In the genomic region with DNA sequence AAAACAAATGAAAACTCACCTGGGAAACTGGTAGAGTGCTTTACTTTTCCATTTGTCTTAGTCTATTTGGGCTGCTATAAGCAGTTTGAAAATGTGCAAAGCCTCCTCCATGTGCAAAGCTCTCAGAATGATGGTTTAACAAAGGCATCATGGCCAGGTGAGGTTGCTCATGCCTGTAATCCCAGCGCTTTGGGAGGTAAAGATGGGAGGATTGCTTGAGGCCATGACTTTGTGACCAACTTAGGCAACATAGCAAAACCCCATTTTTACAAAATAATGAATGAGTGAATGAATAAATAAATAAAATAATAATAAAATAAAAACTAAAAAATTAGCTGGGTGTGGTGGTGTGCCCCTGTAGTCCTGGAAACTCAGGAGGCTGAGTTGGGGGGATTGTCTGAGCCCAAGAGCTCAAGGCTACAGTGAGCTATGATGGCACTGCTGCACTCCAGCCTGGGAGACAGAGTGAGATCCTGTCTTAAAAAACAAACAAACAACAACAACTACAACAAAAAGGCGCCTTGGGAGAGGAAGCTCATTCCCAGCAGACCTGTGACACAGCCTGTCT, we compare ENCODE assay signal across 1 cellular context.
TF ChIP-seq lines count a peak whose summit lies in the region.

No MANE protein-coding gene starts in this region.

TF ChIP-seq in H1, 55 proteins besides CTCF, POLR2A, EP300 and RAD21:
- no peak for TF ChIP-seq HDAC6 (IDR thresholded peaks at IDR 0.05; ENCODE audit: low read depth, low read length)
- no peak for TF ChIP-seq NANOG (IDR thresholded peaks at IDR 0.05; ENCODE audit: insufficient read depth, low read depth, low read length, poor library complexity, severe bottlenecking)
- no peak for TF ChIP-seq HDAC2 (IDR thresholded peaks at IDR 0.05; ENCODE audit: borderline replicate concordance in 1 of 2, low read depth in 2 of 2, low read length in 2 of 2)
- no peak for TF ChIP-seq SIN3A (conservative IDR thresholded peaks at IDR 0.05 in 1 of 2, IDR thresholded peaks at IDR 0.05 in 1 of 2; ENCODE audit: low read depth in 1 of 2, low read length in 2 of 2)
- TF ChIP-seq GABPA (IDR thresholded peaks at IDR 0.05; ENCODE audit: borderline replicate concordance, insufficient read depth, low read length), result no peak
- no peak for TF ChIP-seq ASH2L (IDR thresholded peaks at IDR 0.05; ENCODE audit: low read length)
- no peak for TF ChIP-seq E2F6 (IDR thresholded peaks at IDR 0.05)
- no peak for TF ChIP-seq TBP (IDR thresholded peaks at IDR 0.05; ENCODE audit: low read depth, low read length)
- TF ChIP-seq BCL11A (IDR thresholded peaks at IDR 0.05; ENCODE audit: low read depth in 2 of 2, low read length in 2 of 2), result no peak
- no peak for TF ChIP-seq CHD2 (IDR thresholded peaks at IDR 0.05; ENCODE audit: low read length)
- TF ChIP-seq SP2 (IDR thresholded peaks at IDR 0.05; ENCODE audit: low read length), result no peak
- TF ChIP-seq SP4 (IDR thresholded peaks at IDR 0.05; ENCODE audit: low read length), result no peak
- TF ChIP-seq RNF2 (IDR thresholded peaks at IDR 0.05; ENCODE audit: borderline replicate concordance, low read depth, low read length, missing control alignments, poor library complexity, severe bottlenecking), result no peak
- TF ChIP-seq KDM5A (IDR thresholded peaks at IDR 0.05; ENCODE audit: low read length), result no peak
- TF ChIP-seq CTBP2 (IDR thresholded peaks at IDR 0.05; ENCODE audit: borderline replicate concordance, insufficient read depth, insufficient read length, low read length), result no peak
